Comparison of ENCODE assay signal across 9 cellular contexts in the genomic region with DNA sequence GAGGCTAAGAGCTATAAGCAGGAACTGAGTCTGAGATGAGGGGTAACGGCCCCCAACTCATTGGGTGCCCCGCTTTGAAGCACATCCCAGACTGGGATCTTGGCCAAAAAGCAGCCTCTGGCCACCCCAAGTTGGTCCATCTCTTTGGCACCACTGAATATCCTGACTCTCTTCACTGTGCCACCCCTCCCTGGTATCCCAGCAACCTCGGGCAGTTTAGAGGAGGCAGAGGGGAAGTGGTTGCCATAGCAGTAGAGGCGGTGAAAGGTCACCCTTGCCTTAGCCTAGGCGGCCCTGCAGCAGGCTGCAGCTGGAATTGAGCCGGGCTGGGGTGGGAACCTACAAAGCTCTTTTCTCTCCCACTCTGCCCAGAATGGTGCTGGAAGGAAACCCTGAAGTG. TPM values are rescaled to one million over a fixed set of nuclear protein-coding genes. Genes with fewer than 3 reads are reported as not detected.
DNase-seq lines count a peak whose midpoint lies in the region; ATAC-seq and TF ChIP-seq lines count a peak whose summit lies in the region.
"Had no signal": no experiment of that assay in that cellular context is flagged by ENCODE, and none has a peak within 500 bp of the region (broad histone marks: within the 10 kb centered on the region; RNA-seq: fewer than 3 reads in every experiment).

No MANE protein-coding gene starts in this region.

- ATAC-seq in HG02973 (IDR thresholded peaks at IDR 0.05; ENCODE audit: unreplicated experiment) = no peak
- no peak for ATAC-seq in GM21717 (IDR thresholded peaks at IDR 0.05; ENCODE audit: unreplicated experiment)
- no peak for ATAC-seq in GM18870 (IDR thresholded peaks at IDR 0.05; ENCODE audit: unreplicated experiment)

- peak overlapping the region in 10 of 11 experiments; percentile 52 to 77 (median 72); a peak in 16 of 22 replicates for H3K27ac ChIP-seq in BLaER1 treated with 17β-estradiol and CSF1 and Interleukin-3, amounts not matched to agents 10 nM and 100 nM
- H3K27ac ChIP-seq in HL-60 (replicated peaks) = peak overlapping the region; percentile 32

- H3K4me3 ChIP-seq in BLaER1 treated with 17β-estradiol and CSF1 and Interleukin-3, amounts not matched to agents 10 nM and 100 nM = peak overlapping the region; percentile 64 to 84 (median 74)
- H3K4me3 ChIP-seq in HL-60 (replicated peaks; ENCODE audit: insufficient read depth, low read length) = peak overlapping the region; percentile 55
- H3K4me3 ChIP-seq in fibroblast of mammary gland (ENCODE audit: control insufficient read depth, low read depth, low read length) = peak overlapping the region; percentile 51

- peaks cover 22% of the 10 kb centered on the region for H3K4me1 Mint-ChIP-seq in T-helper 2 cell treated with Interferon-gamma antibody and Interleukin-4, amounts not matched to agents 5 μg/mL and 100 μg/mL, for 36 hours (ENCODE audit: low read depth)

- peak overlapping the region; percentile 85 for H3K4me3 Mint-ChIP-seq in T-helper 2 cell treated with Interferon-gamma antibody and Interleukin-4, amounts not matched to agents 5 μg/mL and 100 μg/mL, for 36 hours

- H3K36me3 ChIP-seq in BLaER1 treated with 17β-estradiol and CSF1 and Interleukin-3, amounts not matched to agents 10 nM and 100 nM = peaks cover 7 to 20% (median 14%) of the 10 kb centered on the region in 11 experiments; a peak in 20 of 22 replicates

- H3K36me3 Mint-ChIP-seq in T-helper 2 cell treated with Interferon-gamma antibody and Interleukin-4, amounts not matched to agents 5 μg/mL and 100 μg/mL, for 36 hours (ENCODE audit: low read depth) = peaks cover 2% of the 10 kb centered on the region

- peaks cover 38 to 57% (median 45%) of the 10 kb centered on the region in 10 experiments for H3K4me1 ChIP-seq in BLaER1 treated with 17β-estradiol and CSF1 and Interleukin-3, amounts not matched to agents 10 nM and 100 nM

- H3K9me3 Mint-ChIP-seq in T-helper 2 cell treated with Interferon-gamma antibody and Interleukin-4, amounts not matched to agents 5 μg/mL and 100 μg/mL, for 36 hours = peaks cover 3% of the 10 kb centered on the region

- TF ChIP-seq CTCF in HL-60 (IDR thresholded peaks at IDR 0.05; ENCODE audit: insufficient read depth, low read length) = no peak
- TF ChIP-seq CTCF in fibroblast of mammary gland (conservative IDR thresholded peaks at IDR 0.05; ENCODE audit: control insufficient read depth, insufficient read depth, low read depth, low read length) = no peak

- no peaks in the 10 kb centered on the region for H3K27me3 Mint-ChIP-seq in T-helper 2 cell treated with Interferon-gamma antibody and Interleukin-4, amounts not matched to agents 5 μg/mL and 100 μg/mL, for 36 hours (ENCODE audit: low read depth)

- peak overlapping the region; percentile 65 to 84 (median 80); a peak in 21 of 22 replicates for H3K9ac ChIP-seq in BLaER1 treated with 17β-estradiol and CSF1 and Interleukin-3, amounts not matched to agents 10 nM and 100 nM

- H3K9me3 ChIP-seq in BLaER1 treated with 17β-estradiol and CSF1 and Interleukin-3, amounts not matched to agents 10 nM and 100 nM (replicated peaks in 1 of 11) = peaks cover 3 to 14% (median 11%) of the 10 kb centered on the region in 11 experiments; a peak in 14 of 22 replicates

- peaks cover 0 to 18% (median 12%) of the 10 kb centered on the region in 11 experiments; a peak in 9 of 22 replicates for H4K20me1 ChIP-seq in BLaER1 treated with 17β-estradiol and CSF1 and Interleukin-3, amounts not matched to agents 10 nM and 100 nM

- peak overlapping the region; percentile 94 to 100 (median 98) for H3K4me2 ChIP-seq in BLaER1 treated with 17β-estradiol and CSF1 and Interleukin-3, amounts not matched to agents 10 nM and 100 nM

- peak overlapping the region; percentile 87 for H3K27ac Mint-ChIP-seq in T-helper 2 cell treated with Interferon-gamma antibody and Interleukin-4, amounts not matched to agents 5 μg/mL and 100 μg/mL, for 36 hours

- no peaks in the 10 kb centered on the region for H3K27me3 ChIP-seq in BLaER1 treated with 17β-estradiol and CSF1 and Interleukin-3, amounts not matched to agents 10 nM and 100 nM
- H3K27me3 ChIP-seq in HL-60 (ENCODE audit: insufficient read depth, poor library complexity, severe bottlenecking) = no peaks in the 10 kb centered on the region

- peak; percentile 64 to 89 for DNase-seq in HL-60 (ENCODE audit: low read depth in 1 of 2, low spot score in 1 of 2)
- DNase-seq in T-helper 2 cell treated with Interferon-gamma antibody and Interleukin-4, amounts not matched to agents 5 μg/mL and 100 μg/mL, for 36 hours (ENCODE audit: low spot score) = no peak
- no peak for DNase-seq in fibroblast of mammary gland (ENCODE audit: low read depth)
- peak; percentile 6 for DNase-seq in renal cortical epithelial cell (ENCODE audit: low read depth)

RNA-seq across cellular contexts. Expression of a gene that starts 1.1 kb away (rescaled TPM):
- 4.9 and 6.7 TPM in 2 replicates for total RNA-seq in renal cortical epithelial cell

RNA-seq across cellular contexts. Expression of a gene that starts 12.5 kb away (rescaled TPM):
- 73.6 and 95.2 TPM in 2 replicates for total RNA-seq in renal cortical epithelial cell

RNA-seq across cellular contexts. Expression of a gene that starts 29.1 kb away (rescaled TPM):
- 33.3 and 52.4 TPM in 2 replicates for total RNA-seq in renal cortical epithelial cell

RNA-seq across cellular contexts. Expression of a gene that starts 42.7 kb away (rescaled TPM):
- total RNA-seq in renal cortical epithelial cell = 20.7 and 120 TPM in 2 replicates

RNA-seq across cellular contexts. Expression of a gene that starts 46.9 kb away (rescaled TPM):
- not detected in 2 replicates for total RNA-seq in renal cortical epithelial cell
- total RNA-seq: myocyte had no signal

Comparison
In these comparisons a context has a peak if more than half of its experiments do, and no peak if none do; other contexts are left out.
1. DNase-seq: peak in HL-60 (2 of 2) and renal cortical epithelial cell (single experiment); none in T-helper 2 cell treated with Interferon-gamma antibody and Interleukin-4, amounts not matched to agents 5 μg/mL and 100 μg/mL, for 36 hours (single experiment) and fibroblast of mammary gland (single experiment).
2. Peak in every context shown above with its lines, with median percentiles within 50 percentile points of each other: H3K4me3 ChIP-seq.